ENCODE assay signal across 21 cellular contexts in genomic region chr19:28876604-28877123, GRCh38.
"Had no signal": no experiment of that assay in that cellular context is flagged by ENCODE, and none has a peak within 500 bp of the region (broad histone marks: within the 10 kb centered on the region; RNA-seq: fewer than 3 reads in every experiment).

No MANE protein-coding gene starts in this region.

- DNase-seq: cortex of kidney; dorsolateral prefrontal cortex; effector CD8-positive, alpha-beta T cell; foreskin keratinocyte; head of caudate nucleus; left colon; left ventricle myocardium superior; mesenchymal stem cell; midbrain; occipital lobe; pancreas; right cardiac atrium; stimulated activated CD4-positive, alpha-beta T cell treated with anti-CD3 and anti-CD28 coated beads, Interleukin-4, amount 100 ng/mL, for 1 hour; stimulated activated CD8-positive, alpha-beta memory T cell treated with anti-CD3 and anti-CD28 coated beads, Interleukin-4, amount 100 ng/mL, for 48 hours; tibial artery; upper lobe of right lung had no signal

- H3K9me3 ChIP-seq: pancreas, tibial artery, upper lobe of right lung had no signal

- H3K4me3 ChIP-seq: dorsolateral prefrontal cortex, hepatocyte, lung, neural progenitor cell, pancreas, tibial artery, upper lobe of right lung had no signal

- ATAC-seq: foreskin keratinocyte; left colon; left ventricle myocardium superior; natural killer cell treated with Interleukin-12 subunit alpha and Interleukin-12 subunit beta and Interleukin-15 and Interleukin-18, amount 100 ng/mL, for 72 hours; pancreas; right cardiac atrium; stimulated activated memory B cell treated with anti-CD40 and anti-IgM and Interleukin-4, amounts not matched to agents 10 μg/mL and 1 μg/mL and 100 μg/mL, for 72 hours; upper lobe of right lung had no signal

- H3K4me1 ChIP-seq: foreskin keratinocyte, pancreas, tibial artery, upper lobe of right lung had no signal

- H3K36me3 ChIP-seq: neural progenitor cell, pancreas, tibial artery, upper lobe of right lung had no signal

- H3K27me3 ChIP-seq: dorsolateral prefrontal cortex, foreskin keratinocyte, neural progenitor cell, pancreas, tibial artery, upper lobe of right lung had no signal

- H3K9ac ChIP-seq: neural progenitor cell had no signal
